Comparison of ENCODE assay signal across 14 cellular contexts in genomic region chr9:97431549-97432143, GRCh38. TPM values are rescaled to one million over a fixed set of nuclear protein-coding genes. Genes with fewer than 3 reads are reported as not detected.
A peak's percentile ranks its signal among the peaks of the same experiment; 100 is the strongest.
DNase-seq lines count a peak whose midpoint lies in the region; ATAC-seq and TF ChIP-seq lines count a peak whose summit lies in the region.
"Had no signal": no experiment of that assay in that cellular context is flagged by ENCODE, and none has a peak within 500 bp of the region (broad histone marks: within the 10 kb centered on the region; RNA-seq: fewer than 3 reads in every experiment).

No MANE protein-coding gene starts in this region.

- no peak for TF ChIP-seq POLR2A in GM18505 (IDR thresholded peaks at IDR 0.05; ENCODE audit: borderline replicate concordance, extremely low read depth, insufficient read depth, insufficient read length)

- no peaks in the 10 kb centered on the region for H3K4me1 Mint-ChIP-seq in activated T-cell treated with anti-CD3 and anti-CD28 coated beads, Interleukin-2, amount 50 U/mL, for 72 hours (ENCODE audit: low read depth)
- H3K4me1 Mint-ChIP-seq in activated T-helper 17 cell treated with anti-CD3 and anti-CD28 coated beads, Interleukin-2, amount 50 U/mL, for 72 hours: peaks cover 5% of the 10 kb centered on the region
- H3K4me1 Mint-ChIP-seq in stimulated activated effector memory CD8-positive, alpha-beta T cell treated with anti-CD3 and anti-CD28 coated beads, Interleukin-12 subunit alpha, Interleukin-12 subunit beta, amount 100 ng/mL, for 72 hours: peaks cover 7% of the 10 kb centered on the region

- DNase-seq in activated T-cell treated with anti-CD3 and anti-CD28 coated beads, Interleukin-2, amount 50 U/mL, for 72 hours: no peak
- DNase-seq in activated T-cell treated with anti-CD3 and anti-CD28 coated beads, Interleukin-2, amount 50 U/mL, for 48 hours: no peak
- DNase-seq in stimulated activated effector memory CD8-positive, alpha-beta T cell treated with anti-CD3 and anti-CD28 coated beads, Interleukin-12 subunit alpha, Interleukin-12 subunit beta, amount 100 ng/mL, for 72 hours (ENCODE audit: low spot score in 2 of 2): peak in 1 of 2 donors; percentile 54
- DNase-seq: NCI-H1105 treated with DMSO at 0.1 percent for 48 hours, NCI-H2029 treated with DMSO at 0.1 percent for 48 hours, NCI-H524 treated with DMSO at 0.1 percent for 48 hours, NCI-H82, T-cell had no signal

- no peaks in the 10 kb centered on the region for H3K27me3 Mint-ChIP-seq in activated T-cell treated with anti-CD3 and anti-CD28 coated beads, Interleukin-2, amount 50 U/mL, for 72 hours (ENCODE audit: low read depth)
- H3K27me3 Mint-ChIP-seq in activated T-helper 17 cell treated with anti-CD3 and anti-CD28 coated beads, Interleukin-2, amount 50 U/mL, for 72 hours: no peaks in the 10 kb centered on the region
- H3K27me3 Mint-ChIP-seq: B cell, T-cell had no signal

- peaks cover 2 to 5% of the 10 kb centered on the region in 2 donors for H3K36me3 Mint-ChIP-seq in activated T-cell treated with anti-CD3 and anti-CD28 coated beads, Interleukin-2, amount 50 U/mL, for 72 hours (ENCODE audit: insufficient read depth in 2 of 2)
- H3K36me3 Mint-ChIP-seq in activated T-helper 17 cell treated with anti-CD3 and anti-CD28 coated beads, Interleukin-2, amount 50 U/mL, for 72 hours (ENCODE audit: low read depth): peaks cover 70% of the 10 kb centered on the region
- peaks cover 46% of the 10 kb centered on the region for H3K36me3 Mint-ChIP-seq in stimulated activated effector memory CD8-positive, alpha-beta T cell treated with anti-CD3 and anti-CD28 coated beads, Interleukin-12 subunit alpha, Interleukin-12 subunit beta, amount 100 ng/mL, for 72 hours

- H3K9me3 Mint-ChIP-seq in activated T-cell treated with anti-CD3 and anti-CD28 coated beads, Interleukin-2, amount 50 U/mL, for 72 hours: no peaks in the 10 kb centered on the region
- H3K9me3 Mint-ChIP-seq in activated T-helper 17 cell treated with anti-CD3 and anti-CD28 coated beads, Interleukin-2, amount 50 U/mL, for 72 hours: no peaks in the 10 kb centered on the region
- no peaks in the 10 kb centered on the region for H3K9me3 Mint-ChIP-seq in stimulated activated effector memory CD8-positive, alpha-beta T cell treated with anti-CD3 and anti-CD28 coated beads, Interleukin-12 subunit alpha, Interleukin-12 subunit beta, amount 100 ng/mL, for 72 hours
- H3K9me3 Mint-ChIP-seq: CD14-positive monocyte, T-cell had no signal

- no peak overlapping the region for H3K4me3 Mint-ChIP-seq in activated T-cell treated with anti-CD3 and anti-CD28 coated beads, Interleukin-2, amount 50 U/mL, for 72 hours
- no peak overlapping the region for H3K4me3 Mint-ChIP-seq in activated T-helper 17 cell treated with anti-CD3 and anti-CD28 coated beads, Interleukin-2, amount 50 U/mL, for 72 hours
- H3K4me3 Mint-ChIP-seq in stimulated activated effector memory CD8-positive, alpha-beta T cell treated with anti-CD3 and anti-CD28 coated beads, Interleukin-12 subunit alpha, Interleukin-12 subunit beta, amount 100 ng/mL, for 72 hours: no peak overlapping the region
- H3K4me3 Mint-ChIP-seq: B cell, CD14-positive monocyte, T-cell had no signal

- H3K27ac Mint-ChIP-seq in activated T-cell treated with anti-CD3 and anti-CD28 coated beads, Interleukin-2, amount 50 U/mL, for 72 hours: no peak overlapping the region
- H3K27ac Mint-ChIP-seq in activated T-helper 17 cell treated with anti-CD3 and anti-CD28 coated beads, Interleukin-2, amount 50 U/mL, for 72 hours: no peak overlapping the region
- peak overlapping the region; percentile 4 for H3K27ac Mint-ChIP-seq in stimulated activated effector memory CD8-positive, alpha-beta T cell treated with anti-CD3 and anti-CD28 coated beads, Interleukin-12 subunit alpha, Interleukin-12 subunit beta, amount 100 ng/mL, for 72 hours
- H3K27ac Mint-ChIP-seq: B cell, T-cell had no signal

- peak; percentile 37 to 42 for ATAC-seq in activated T-cell treated with anti-CD3 and anti-CD28 coated beads, Interleukin-2, amount 50 U/mL, for 72 hours (replicated peaks in 1 of 2)
- ATAC-seq in GM18867 (IDR thresholded peaks at IDR 0.05; ENCODE audit: unreplicated experiment) (peak; percentile 46), HG02852 (IDR thresholded peaks at IDR 0.05; ENCODE audit: unreplicated experiment) (no peak), GM18505 (IDR thresholded peaks at IDR 0.05; ENCODE audit: unreplicated experiment) (no peak)
- peak; percentile 69 for ATAC-seq in activated T-helper 17 cell treated with anti-CD3 and anti-CD28 coated beads, Interleukin-2, amount 50 U/mL, for 72 hours (replicated peaks)
- ATAC-seq in stimulated activated effector memory CD8-positive, alpha-beta T cell treated with anti-CD3 and anti-CD28 coated beads, Interleukin-12 subunit alpha, Interleukin-12 subunit beta, amount 100 ng/mL, for 72 hours: peak; percentile 74
- ATAC-seq: T-cell had no signal

RNA-seq across cellular contexts. Expression of gene TDRD7, which starts 19.8 kb away (rescaled TPM):
- 10 to 100 TPM in 1 of 2 donors, 1 to 10 TPM in 1; 6.7 to 10.1 TPM for total RNA-seq in activated T-cell treated with anti-CD3 and anti-CD28 coated beads, Interleukin-2, amount 50 U/mL, for 72 hours
- 1 to 10 TPM; 6.3 to 7.5 TPM for total RNA-seq in activated T-helper 17 cell treated with anti-CD3 and anti-CD28 coated beads, Interleukin-2, amount 50 U/mL, for 72 hours

Comparison
In these comparisons a context has a peak if more than half of its experiments do, and no peak if none do; other contexts are left out.
1. ATAC-seq: peak in activated T-cell treated with anti-CD3 and anti-CD28 coated beads, Interleukin-2, amount 50 U/mL, for 72 hours (2 of 2), GM18867 (single experiment), activated T-helper 17 cell treated with anti-CD3 and anti-CD28 coated beads, Interleukin-2, amount 50 U/mL, for 72 hours (single experiment) and stimulated activated effector memory CD8-positive, alpha-beta T cell treated with anti-CD3 and anti-CD28 coated beads, Interleukin-12 subunit alpha, Interleukin-12 subunit beta, amount 100 ng/mL, for 72 hours (single experiment); none in HG02852 (single experiment) and GM18505 (single experiment).